In genomic region chr17:40209404-40210093, GRCh38 we compare ENCODE assay signal across 1 cellular context.
TF ChIP-seq lines count a peak whose summit lies in the region.

No MANE protein-coding gene starts in this region.

TF ChIP-seq in HepG2, 621 proteins besides CTCF, POLR2A, EP300 and RAD21:
- TF ChIP-seq, protein P1, sequence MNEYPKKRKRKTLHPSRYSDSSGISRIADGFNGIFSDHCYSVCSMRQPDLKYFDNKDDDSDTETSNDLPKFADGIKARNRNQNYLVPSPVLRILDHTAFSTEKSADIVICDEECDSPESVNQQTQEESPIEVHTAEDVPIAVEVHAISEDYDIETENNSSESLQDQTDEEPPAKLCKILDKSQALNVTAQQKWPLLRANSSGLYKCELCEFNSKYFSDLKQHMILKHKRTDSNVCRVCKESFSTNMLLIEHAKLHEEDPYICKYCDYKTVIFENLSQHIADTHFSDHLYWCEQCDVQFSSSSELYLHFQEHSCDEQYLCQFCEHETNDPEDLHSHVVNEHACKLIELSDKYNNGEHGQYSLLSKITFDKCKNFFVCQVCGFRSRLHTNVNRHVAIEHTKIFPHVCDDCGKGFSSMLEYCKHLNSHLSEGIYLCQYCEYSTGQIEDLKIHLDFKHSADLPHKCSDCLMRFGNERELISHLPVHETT (CRISPR knock-in tag; conservative IDR thresholded peaks at IDR 0.05): no peak
- TF ChIP-seq TEAD3 (CRISPR knock-in tag; optimal IDR thresholded peaks at IDR 0.05; ENCODE audit: borderline replicate concordance) (peak; percentile 46), ZNF382 (CRISPR knock-in tag; IDR thresholded peaks at IDR 0.05; ENCODE audit: borderline replicate concordance) (no peak)
